Comparison of ENCODE assay signal across 20 cellular contexts in the genomic region with DNA sequence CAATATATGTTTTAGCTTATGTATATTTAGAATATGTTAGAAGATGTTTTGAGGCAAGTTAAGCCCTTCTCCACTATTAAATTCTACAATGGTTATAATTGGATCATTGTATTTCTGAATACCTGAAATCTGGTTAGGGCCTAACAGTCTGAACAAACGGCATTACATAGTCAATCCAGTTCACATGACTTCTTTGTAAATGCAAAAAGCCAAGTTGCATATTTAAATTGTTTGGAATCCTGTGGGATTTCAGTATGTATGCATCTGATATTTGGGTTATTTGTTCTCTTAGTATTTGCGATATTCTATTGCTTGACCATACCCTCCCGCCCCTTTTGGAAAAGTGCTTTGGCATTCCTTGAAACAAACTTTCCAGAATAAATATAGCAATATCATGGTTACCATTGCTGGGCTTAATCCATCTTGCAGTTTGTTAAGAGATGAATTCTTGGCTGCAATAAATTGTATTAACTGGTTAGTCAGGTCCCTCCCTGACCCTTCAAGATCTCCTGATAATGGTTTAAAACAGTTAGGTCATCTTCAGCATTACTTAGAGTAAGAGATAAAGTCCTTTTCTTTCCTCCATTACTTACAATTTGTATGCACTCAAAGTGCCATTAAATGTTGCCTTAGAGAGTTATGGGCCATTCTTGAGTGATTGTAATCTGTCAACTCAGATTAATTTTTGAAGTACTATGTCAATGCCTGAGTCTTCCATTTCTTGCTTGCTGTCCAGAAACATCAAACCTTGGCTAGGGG.
"Had no signal": no experiment of that assay in that cellular context is flagged by ENCODE, and none has a peak within 500 bp of the region (broad histone marks: within the 10 kb centered on the region; RNA-seq: fewer than 3 reads in every experiment).

No MANE protein-coding gene starts in this region.

- FAIRE-seq: endometrium had no signal

- ATAC-seq: activated T-cell treated with anti-CD3 and anti-CD28 coated beads, Interleukin-2, amount 50 U/mL, for 4 hours; heart left ventricle; stimulated activated naive CD8-positive, alpha-beta T cell treated with anti-CD3 and anti-CD28 coated beads, Interleukin-15, Interleukin-2, amounts not matched to agents 100 U/mL and 50 U/mL, for 24 hours had no signal

- H3K9me3 ChIP-seq: adrenal gland, ascending aorta, heart left ventricle, left lung, thyroid gland had no signal

- H3K27me3 ChIP-seq: adrenal gland, ascending aorta, brain microvascular endothelial cell, heart left ventricle, left lung, thyroid gland had no signal

- H3K27ac ChIP-seq: adrenal gland, ascending aorta, brain microvascular endothelial cell, left lung, thyroid gland, WERI-Rb-1 had no signal

- DNase-seq: activated CD4-positive, alpha-beta T cell treated with anti-CD3 and anti-CD28 coated beads, Interleukin-2, amount 50 U/mL, for 48 hours; activated CD8-positive, alpha-beta memory T cell treated with anti-CD3 and anti-CD28 coated beads, Interleukin-2, amount 50 U/mL, for 48 hours; activated naive CD4-positive, alpha-beta T cell; activated T-cell treated with anti-CD3 and anti-CD28 coated beads, Interleukin-2, amount 50 U/mL, for 4 hours; adrenal gland; brain microvascular endothelial cell; caudate nucleus; effector CD4-positive, alpha-beta T cell; heart left ventricle; left lung; naive B cell; occipital lobe; stimulated activated CD4-positive, alpha-beta T cell treated with anti-CD3 and anti-CD28 coated beads, Interleukin-12 subunit alpha, Interleukin-12 subunit beta, amount 100 ng/mL, for 4 hours; stimulated activated CD4-positive, alpha-beta T cell treated with anti-CD3 and anti-CD28 coated beads, Interleukin-4, amount 100 ng/mL, for 4 hours; stimulated activated naive CD8-positive, alpha-beta T cell treated with anti-CD3 and anti-CD28 coated beads, Interleukin-15, Interleukin-2, amounts not matched to agents 100 U/mL and 50 U/mL, for 24 hours; thyroid gland; WERI-Rb-1 had no signal

- H3K36me3 ChIP-seq: adrenal gland, ascending aorta, brain microvascular endothelial cell, heart left ventricle, left lung, thyroid gland, WERI-Rb-1 had no signal

- H3K4me1 ChIP-seq: adrenal gland, left lung had no signal

- H3K4me3 ChIP-seq: adrenal gland, ascending aorta, heart left ventricle, left lung, lung, thyroid gland had no signal
